In the genomic region with DNA sequence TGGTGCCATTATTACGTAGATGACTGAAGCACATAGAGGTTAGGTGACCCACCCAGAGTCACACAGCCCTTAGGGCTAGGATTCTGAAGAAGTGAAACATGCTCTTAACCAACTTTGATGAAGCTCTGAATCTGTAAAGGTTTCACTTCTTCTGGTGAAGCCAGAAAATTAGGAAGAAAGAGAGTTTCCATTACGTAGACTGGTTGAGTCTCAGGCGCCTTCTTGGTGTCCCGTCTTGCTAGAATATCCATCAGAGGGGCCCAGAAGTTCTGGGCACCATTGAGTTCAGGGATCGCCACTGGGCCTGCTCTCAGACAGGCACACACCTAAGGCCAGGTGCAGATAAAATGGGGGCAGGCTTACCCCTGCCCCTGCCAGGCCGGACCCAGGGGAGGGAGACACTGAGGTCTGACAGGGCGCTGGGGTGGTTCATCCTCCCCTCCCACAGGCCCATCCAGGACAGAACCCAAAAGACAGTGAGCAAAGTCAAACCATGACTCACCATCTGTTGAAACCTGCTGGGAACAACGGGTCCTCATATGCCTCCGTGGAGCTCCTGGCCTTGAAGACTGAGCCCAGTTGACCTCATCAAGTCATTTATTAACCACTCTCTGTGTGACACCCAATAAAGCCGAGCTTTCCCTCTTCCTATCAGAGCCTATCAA, we compare ENCODE assay signal across 9 cellular contexts. TPM values are rescaled to one million over a fixed set of nuclear protein-coding genes. Genes with fewer than 3 reads are reported as not detected.
DNase-seq lines count a peak whose midpoint lies in the region; ATAC-seq and TF ChIP-seq lines count a peak whose summit lies in the region.
"Had no signal": no experiment of that assay in that cellular context is flagged by ENCODE, and none has a peak within 500 bp of the region (broad histone marks: within the 10 kb centered on the region; RNA-seq: fewer than 3 reads in every experiment).

No MANE protein-coding gene starts in this region.

- H3K4me1 ChIP-seq in HEK293 (ENCODE audit: control insufficient read depth, insufficient read depth, low read length) (no peaks in the 10 kb centered on the region), A673 (ENCODE audit: insufficient read depth, low read length, poor library complexity, severe bottlenecking) (no peaks in the 10 kb centered on the region)

- peak; percentile 80 for ATAC-seq in GM18520 (IDR thresholded peaks at IDR 0.05; ENCODE audit: unreplicated experiment)

- peaks cover 3% of the 10 kb centered on the region for H3K27me3 Mint-ChIP-seq in activated naive CD8-positive, alpha-beta T cell treated with anti-CD3 and anti-CD28 coated beads for 36 hours

- no peaks in the 10 kb centered on the region for H3K4me1 Mint-ChIP-seq in activated naive CD8-positive, alpha-beta T cell treated with anti-CD3 and anti-CD28 coated beads for 36 hours

- H3K4me3 Mint-ChIP-seq in activated naive CD8-positive, alpha-beta T cell treated with anti-CD3 and anti-CD28 coated beads for 36 hours: no peak overlapping the region

- intact Hi-C loops in A673 (cut with micrococcal nuclease; ENCODE audit: unreplicated experiment): no loop called here

- no peak overlapping the region for H3K27ac Mint-ChIP-seq in activated naive CD8-positive, alpha-beta T cell treated with anti-CD3 and anti-CD28 coated beads for 36 hours

- no peaks in the 10 kb centered on the region for H3K27me3 ChIP-seq in A673 (replicated peaks; ENCODE audit: insufficient read depth, low read depth, low read length, poor library complexity)

- H3K27ac ChIP-seq in HEK293 (ENCODE audit: extremely low read depth, low read depth, low read length) (no peak overlapping the region), A673 (ENCODE audit: low read depth, low read length, poor library complexity, severe bottlenecking) (no peak overlapping the region)

- H3K36me3 Mint-ChIP-seq in activated naive CD8-positive, alpha-beta T cell treated with anti-CD3 and anti-CD28 coated beads for 36 hours: no peaks in the 10 kb centered on the region

- H3K9me3 Mint-ChIP-seq in activated naive CD8-positive, alpha-beta T cell treated with anti-CD3 and anti-CD28 coated beads for 36 hours: no peaks in the 10 kb centered on the region

- H3K36me3 ChIP-seq in HEK293 (ENCODE audit: control insufficient read depth in 2 of 2, insufficient read depth in 1 of 2, low read length in 2 of 2) (no peaks in the 10 kb centered on the region), A673 (ENCODE audit: insufficient read depth, low read length, poor library complexity, severe bottlenecking) (no peaks in the 10 kb centered on the region)

- POLR2A ChIA-PET in HEK293 (lab: Yijun Ruan, JAX): no interaction called here
- POLR2A ChIA-PET in A673 (lab: Charles Lee; ENCODE audit: low non-redundant PET): no interaction called here

- H3K4me3 ChIP-seq in HEK293 (ENCODE audit: low read depth, low read length): no peak overlapping the region
- H3K4me3 ChIP-seq in A673 (ENCODE audit: low read depth, low read length, poor library complexity, severe bottlenecking): no peak overlapping the region

- peak; percentile 26 for DNase-seq in HuH-7 (ENCODE audit: low spot score)
- DNase-seq in mucosa of gallbladder (ENCODE audit: low spot score): peak; percentile 61
- DNase-seq in activated T-cell treated with anti-CD3 and anti-CD28 coated beads, Interleukin-2, amount 50 U/mL, for 1 hour: no peak
- DNase-seq in activated naive CD8-positive, alpha-beta T cell treated with anti-CD3 and anti-CD28 coated beads for 36 hours: no peak
- DNase-seq in A673 (ENCODE audit: low spot score): no peak
- no peak for DNase-seq in activated effector memory CD4-positive, alpha-beta T cell treated with anti-CD3 and anti-CD28 coated beads, Interleukin-2, amount 50 U/mL, for 16 hours

- CTCF ChIA-PET in HEK293 (lab: Yijun Ruan, JAX) (interaction anchor here (1.3 kb wide), 1 partner anchor 135 kb away, joined by 3 read pairs; no protein-coding TSS in a partner anchor), A673 (lab: Charles Lee) (no interaction called here)

- TF ChIP-seq CTCF in HEK293 (tag by site-specific recombination; IDR thresholded peaks at IDR 0.05) (no peak), A673 (conservative IDR thresholded peaks at IDR 0.05; ENCODE audit: low read depth, low read length) (no peak)

- BruUV-seq in A673 (replicated peaks; lab: Mats Ljungman, UMichigan): no TSS peak

- no peaks in the 10 kb centered on the region for H3K9me3 ChIP-seq in HEK293 (ENCODE audit: control insufficient read depth, insufficient read depth, low read depth, low read length)
- no peaks in the 10 kb centered on the region for H3K9me3 ChIP-seq in A673 (ENCODE audit: low read depth, low read length, poor library complexity, severe bottlenecking)

TF ChIP-seq in HEK293, 187 proteins besides CTCF, POLR2A, EP300 and RAD21:
- TF ChIP-seq ZNF121 (tag by site-specific recombination; IDR thresholded peaks at IDR 0.05) (no peak), ZIC2 (tag by site-specific recombination; IDR thresholded peaks at IDR 0.05) (0 out of 2 replicates have a peak, but pooled peaks have one; percentile 21), ZNF837 (tag by site-specific recombination; IDR thresholded peaks at IDR 0.05) (no peak), GLIS2 (tag by site-specific recombination; IDR thresholded peaks at IDR 0.05) (no peak), ZBTB11 (tag by site-specific recombination; conservative IDR thresholded peaks at IDR 0.05; ENCODE audit: low read depth) (no peak), ZNF174 (tag by site-specific recombination; IDR thresholded peaks at IDR 0.05) (no peak)
- TF ChIP-seq, protein P1, sequence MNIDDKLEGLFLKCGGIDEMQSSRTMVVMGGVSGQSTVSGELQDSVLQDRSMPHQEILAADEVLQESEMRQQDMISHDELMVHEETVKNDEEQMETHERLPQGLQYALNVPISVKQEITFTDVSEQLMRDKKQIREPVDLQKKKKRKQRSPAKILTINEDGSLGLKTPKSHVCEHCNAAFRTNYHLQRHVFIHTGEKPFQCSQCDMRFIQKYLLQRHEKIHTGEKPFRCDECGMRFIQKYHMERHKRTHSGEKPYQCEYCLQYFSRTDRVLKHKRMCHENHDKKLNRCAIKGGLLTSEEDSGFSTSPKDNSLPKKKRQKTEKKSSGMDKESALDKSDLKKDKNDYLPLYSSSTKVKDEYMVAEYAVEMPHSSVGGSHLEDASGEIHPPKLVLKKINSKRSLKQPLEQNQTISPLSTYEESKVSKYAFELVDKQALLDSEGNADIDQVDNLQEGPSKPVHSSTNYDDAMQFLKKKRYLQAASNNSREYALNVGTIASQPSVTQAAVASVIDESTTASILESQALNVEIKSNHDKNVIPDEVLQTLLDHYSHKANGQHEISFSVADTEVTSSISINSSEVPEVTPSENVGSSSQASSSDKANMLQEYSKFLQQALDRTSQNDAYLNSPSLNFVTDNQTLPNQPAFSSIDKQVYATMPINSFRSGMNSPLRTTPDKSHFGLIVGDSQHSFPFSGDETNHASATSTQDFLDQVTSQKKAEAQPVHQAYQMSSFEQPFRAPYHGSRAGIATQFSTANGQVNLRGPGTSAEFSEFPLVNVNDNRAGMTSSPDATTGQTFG (tag by site-specific recombination; IDR thresholded peaks at IDR 0.05; ENCODE audit: borderline replicate concordance): no peak
TF ChIP-seq in HEK293: peak in this region for 1.

RNA-seq across cellular contexts. Expression of gene DRGX, which starts 33.2 kb away (rescaled TPM):
- total RNA-seq in mucosa of gallbladder (not detected), A673 (2021) (not detected in 2 replicates)
- total RNA-seq in activated naive CD8-positive, alpha-beta T cell treated with anti-CD3 and anti-CD28 coated beads for 36 hours: not detected
- total RNA-seq: activated CD8-positive, alpha-beta memory T cell treated with anti-CD3 and anti-CD28 coated beads for 36 hours had no signal

Comparison
In these comparisons a context has a peak if more than half of its experiments do, and no peak if none do; other contexts are left out.
1. DNase-seq: peak in HuH-7 (single experiment) and mucosa of gallbladder (single experiment); none in activated T-cell treated with anti-CD3 and anti-CD28 coated beads, Interleukin-2, amount 50 U/mL, for 1 hour (single experiment), activated naive CD8-positive, alpha-beta T cell treated with anti-CD3 and anti-CD28 coated beads for 36 hours (single experiment), A673 (single experiment) and activated effector memory CD4-positive, alpha-beta T cell treated with anti-CD3 and anti-CD28 coated beads, Interleukin-2, amount 50 U/mL, for 16 hours (single experiment).